ENCODE assay signal across 17 cellular contexts in genomic region chr6:53049389-53049788, GRCh38. TPM values are rescaled to one million over a fixed set of nuclear protein-coding genes. Genes with fewer than 3 reads are reported as not detected.
A peak's percentile ranks its signal among the peaks of the same experiment; 100 is the strongest.
DNase-seq lines count a peak whose midpoint lies in the region; ATAC-seq, FAIRE-seq and TF ChIP-seq lines count a peak whose summit lies in the region.
"Had no signal": no experiment of that assay in that cellular context is flagged by ENCODE, and none has a peak within 500 bp of the region (broad histone marks: within the 10 kb centered on the region; RNA-seq: fewer than 3 reads in every experiment).

No MANE protein-coding gene starts in this region.

- intact Hi-C loops in breast epithelium (cut with DNase I; ENCODE audit: low total_unique reads) (no loop called here), MCF 10A (cut with micrococcal nuclease) (no loop called here), IMR-90 (cut with micrococcal nuclease) (no loop called here), K562 (cut with micrococcal nuclease) (no loop called here), aorta (cut with DNase I) (no loop called here)

- ATAC-seq in IMR-90 (ENCODE audit: low read depth), result no peak
- ATAC-seq in K562, result no peak; the same call in 2 of the 3 replicates
- no peak for ATAC-seq in aorta (ENCODE audit: low FRiP score)

- H2AK9ac ChIP-seq in IMR-90 (replicated peaks; ENCODE audit: low read depth, low read length, poor library complexity), result no peak overlapping the region

- H4K91ac ChIP-seq in IMR-90 (ENCODE audit: insufficient read depth, low read depth, low read length), result no peak overlapping the region

- FAIRE-seq in K562 (lab: Jason Lieb, UNC), result no peak
- FAIRE-seq: A204.1 had no signal

- H3K14ac ChIP-seq in IMR-90 (replicated peaks; ENCODE audit: low read depth, low read length), result no peak overlapping the region; the same call in 1 of the 2 replicates

- POLR2A ChIA-PET in MCF 10A (lab: Yijun Ruan, JAX) (interaction anchor here (1.0 kb wide), 1 partner anchor 54 kb away, joined by 4 read pairs; the partner anchor contains the start of gene GSTA4), IMR-90 (lab: Charles Lee; ENCODE audit: unreplicated experiment) (no interaction called here), K562 (lab: Yijun Ruan, JAX) (interaction anchor here (1.1 kb wide), 1 partner anchor 44 kb away, joined by 4 read pairs; no protein-coding TSS in a partner anchor)

- H3K4me1 Mint-ChIP-seq in MCF 10A (ENCODE audit: insufficient read depth, unreplicated experiment) (peaks cover 21% of the 10 kb centered on the region), neural crest cell (peaks cover 19% of the 10 kb centered on the region)

- H3K36me3 Mint-ChIP-seq in MCF 10A (ENCODE audit: insufficient read depth, unreplicated experiment) (no peaks in the 10 kb centered on the region), neural crest cell (ENCODE audit: low read depth) (peaks cover 13% of the 10 kb centered on the region)

- no peaks in the 10 kb centered on the region for H3K4me1 ChIP-seq in breast epithelium
- H3K4me1 ChIP-seq in IMR-90 (ENCODE audit: control insufficient read depth, insufficient read depth, low read length), result peaks cover 11% of the 10 kb centered on the region
- H3K4me1 ChIP-seq in K562 (replicated peaks in 1 of 2; ENCODE audit: control insufficient read depth in 2 of 2, insufficient read depth in 2 of 2, low read length in 2 of 2), result peaks cover 0 to 12% of the 10 kb centered on the region in 2 experiments; a peak in 2 of 5 replicates
- H3K4me1 ChIP-seq in aorta (ENCODE audit: control insufficient read depth in 1 of 2, insufficient read depth in 2 of 2, low read length in 2 of 2), result no peaks in the 10 kb centered on the region

- no peaks in the 10 kb centered on the region for H3K27me3 ChIP-seq in breast epithelium
- no peaks in the 10 kb centered on the region for H3K27me3 ChIP-seq in IMR-90 (ENCODE audit: control insufficient read depth, insufficient read depth, low read length)
- no peaks in the 10 kb centered on the region for H3K27me3 ChIP-seq in K562 (ENCODE audit: control insufficient read depth in 2 of 2, insufficient read depth in 2 of 2, low read length in 2 of 2)
- no peaks in the 10 kb centered on the region for H3K27me3 ChIP-seq in aorta (ENCODE audit: control insufficient read depth in 1 of 2, insufficient read depth in 2 of 2, low read length in 1 of 2)
- H3K27me3 ChIP-seq: MG63 had no signal

- peaks cover 13 to 46% of the 10 kb centered on the region in 2 experiments; a peak in 3 of 4 replicates for H3K79me1 ChIP-seq in IMR-90 (ENCODE audit: low read depth in 1 of 2, low read length in 2 of 2)

- H3K9ac ChIP-seq in IMR-90 (ENCODE audit: low read depth, low read length) (no peak overlapping the region), K562 (ENCODE audit: insufficient read depth in 1 of 2, low read depth in 2 of 2, low read length in 2 of 2) (no peak overlapping the region)

- H3K4me3 ChIP-seq in breast epithelium, result no peak overlapping the region
- H3K4me3 ChIP-seq in IMR-90 (ENCODE audit: insufficient read depth, low read depth, low read length), result no peak overlapping the region
- no peak overlapping the region for H3K4me3 ChIP-seq in K562
- no peak overlapping the region for H3K4me3 ChIP-seq in aorta (ENCODE audit: low read length in 2 of 2)
- H3K4me3 ChIP-seq: MG63 had no signal

- H4K5ac ChIP-seq in IMR-90 (ENCODE audit: low read depth, low read length), result no peak overlapping the region

- no peak overlapping the region for H2AFZ ChIP-seq in IMR-90 (replicated peaks; ENCODE audit: low read length, poor library complexity)
- no peak overlapping the region for H2AFZ ChIP-seq in K562 (ENCODE audit: low read depth, low read length)

- H3K9me3 ChIP-seq in breast epithelium (peaks cover 0 to 5% of the 10 kb centered on the region in 2 donors), IMR-90 (ENCODE audit: control insufficient read depth, insufficient read depth, low read length) (no peaks in the 10 kb centered on the region), K562 (replicated peaks; ENCODE audit: control insufficient read depth, insufficient read depth, low read depth, low read length) (no peaks in the 10 kb centered on the region), aorta (ENCODE audit: control insufficient read depth, low read length) (no peaks in the 10 kb centered on the region)
- H3K9me3 ChIP-seq: MG63 had no signal

- H3K23ac ChIP-seq in IMR-90 (ENCODE audit: low read depth, low read length), result no peak overlapping the region

- no peaks in the 10 kb centered on the region for H3K27me3 Mint-ChIP-seq in MCF 10A (ENCODE audit: insufficient read depth, unreplicated experiment)
- no peaks in the 10 kb centered on the region for H3K27me3 Mint-ChIP-seq in neural crest cell (ENCODE audit: low read depth)
- H3K27me3 Mint-ChIP-seq: CD4-positive, alpha-beta memory T cell had no signal

- BruUV-seq in MCF 10A (replicated peaks; lab: Mats Ljungman, UMichigan) (no TSS peak), IMR-90 (replicated peaks; lab: Mats Ljungman, UMichigan) (no TSS peak), K562 (replicated peaks; lab: Mats Ljungman, UMichigan) (no TSS peak)

- no peak overlapping the region for H2BK20ac ChIP-seq in IMR-90 (ENCODE audit: low read depth, low read length)

- no peak overlapping the region for H3K56ac ChIP-seq in IMR-90 (ENCODE audit: extremely low read depth, insufficient read depth, low read length)

- H3K9me1 ChIP-seq in IMR-90 (ENCODE audit: insufficient read depth, low read length), result peaks cover 5% of the 10 kb centered on the region
- H3K9me1 ChIP-seq in K562 (ENCODE audit: control insufficient read depth, insufficient read depth, low read length), result no peaks in the 10 kb centered on the region

- H3K79me2 ChIP-seq in K562 (ENCODE audit: control insufficient read depth, insufficient read depth, low read length), result no peaks in the 10 kb centered on the region

- H3K18ac ChIP-seq in IMR-90 (ENCODE audit: low read depth, low read length), result no peak overlapping the region

- H4K20me1 ChIP-seq in IMR-90 (ENCODE audit: insufficient read depth, low read length) (no peaks in the 10 kb centered on the region), K562 (replicated peaks; ENCODE audit: control insufficient read depth, insufficient read depth, low read length) (no peaks in the 10 kb centered on the region)

- H2BK5ac ChIP-seq in IMR-90 (ENCODE audit: low read depth, low read length, poor library complexity, severe bottlenecking), result no peak overlapping the region

- no peak for TF ChIP-seq EP300 in K562 (IDR thresholded peaks at IDR 0.05; ENCODE audit: low read length)

- H3K36me3 ChIP-seq in breast epithelium (no peaks in the 10 kb centered on the region), IMR-90 (ENCODE audit: control insufficient read depth, insufficient read depth, low read length) (peaks cover 2% of the 10 kb centered on the region; the same call in 1 of the 2 replicates), K562 (ENCODE audit: control insufficient read depth, insufficient read depth, low read length) (no peaks in the 10 kb centered on the region), aorta (ENCODE audit: control insufficient read depth in 1 of 2, insufficient read depth in 2 of 2, low read length in 1 of 2) (peaks cover 0 to 1% of the 10 kb centered on the region in 2 donors)

- in situ Hi-C loops in IMR-90 (cut with MboI; ENCODE audit: low sequenced_read_pairs), result no loop called here
- in situ Hi-C loops in K562 (cut with MboI), result no loop called here

- no peak overlapping the region for H3K4me2 ChIP-seq in IMR-90 (ENCODE audit: low read depth, low read length)
- no peak overlapping the region for H3K4me2 ChIP-seq in K562 (ENCODE audit: insufficient read depth, low read length)

- peak overlapping the region; percentile 33; the same call in 1 of the 2 replicates for H3K4ac ChIP-seq in IMR-90 (ENCODE audit: low read depth, low read length)

- H2BK120ac ChIP-seq in IMR-90 (ENCODE audit: low read depth, low read length), result peak overlapping the region; percentile 10; the same call in 1 of the 2 replicates

- dilution Hi-C loops in IMR-90 (cut with HindIII; ENCODE audit: low sequenced_read_pairs, unreplicated experiment), result no loop called here

- no peak overlapping the region for H2AK5ac ChIP-seq in IMR-90 (ENCODE audit: low read depth, low read length)

- peak overlapping the region in 1 of 2 experiments; percentile 20; a peak in 1 of 4 replicates for H4K8ac ChIP-seq in IMR-90 (ENCODE audit: low read depth in 2 of 2, low read length in 2 of 2)

- H2BK15ac ChIP-seq in IMR-90 (ENCODE audit: low read depth, low read length), result 0 out of 3 replicates have a peak overlapping the region, but pooled peaks have one; percentile 44

- DNase-seq in breast epithelium (ENCODE audit: low spot score in 2 of 2), result no peak
- no peak for DNase-seq in MCF 10A (ENCODE audit: unreplicated experiment)
- DNase-seq in IMR-90, result no peak
- DNase-seq in K562 (ENCODE audit: extremely low read depth in 1 of 4, low spot score in 3 of 4), result no peak
- DNase-seq in neural crest cell (ENCODE audit: low read depth, low spot score), result no peak
- DNase-seq in aorta, result no peak
- DNase-seq in OCI-M1 (lab: John Stamatoyannopoulos, UW), result no peak
- DNase-seq in NCI-H524 treated with DMSO at 0.1 percent for 48 hours (lab: John Stamatoyannopoulos, UW), result no peak
- DNase-seq: CD4-positive, alpha-beta memory T cell; GF-D8; KBM-7; MG63; NCI-H1092 treated with DMSO at 0.1 percent for 48 hours; NCI-H187; NCI-H446 treated with DMSO at 0.1 percent for 48 hours had no signal

- TF ChIP-seq CTCF in breast epithelium (IDR thresholded peaks at IDR 0.05) (no peak), MCF 10A (IDR thresholded peaks at IDR 0.05; ENCODE audit: unreplicated experiment) (no peak), IMR-90 (conservative IDR thresholded peaks at IDR 0.05; ENCODE audit: low read depth, low read length) (no peak), K562 (IDR thresholded peaks at IDR 0.05 in 2 of 3, conservative IDR thresholded peaks at IDR 0.05 in 1 of 3; ENCODE audit: insufficient read depth in 2 of 3, low read depth in 1 of 3, low read length in 3 of 3) (no peak), neural crest cell (conservative IDR thresholded peaks at IDR 0.05) (no peak)

- H3K27ac Mint-ChIP-seq in MCF 10A (ENCODE audit: low read depth, unreplicated experiment), result no peak overlapping the region
- H3K27ac Mint-ChIP-seq in neural crest cell (ENCODE audit: unreplicated experiment), result peak overlapping the region; percentile 69

- TF ChIP-seq POLR2A in breast epithelium (IDR thresholded peaks at IDR 0.05) (no peak), IMR-90 (IDR thresholded peaks at IDR 0.05; ENCODE audit: low read depth, low read length) (no peak), K562 (conservative IDR thresholded peaks at IDR 0.05) (no peak)

- H3K27ac ChIP-seq in breast epithelium, result peak overlapping the region; percentile 80 to 85
- H3K27ac ChIP-seq in IMR-90 (ENCODE audit: insufficient read depth, low read length), result no peak overlapping the region
- no peak overlapping the region for H3K27ac ChIP-seq in K562 (ENCODE audit: extremely low read depth, low read depth, low read length)
- H3K27ac ChIP-seq in aorta (ENCODE audit: low read depth in 1 of 2, low read length in 2 of 2), result no peak overlapping the region
- H3K27ac ChIP-seq: RWPE1 had no signal

- TF ChIP-seq RAD21 in IMR-90 (IDR thresholded peaks at IDR 0.05; ENCODE audit: low read length) (no peak), K562 (CRISPR knock-in tag; conservative IDR thresholded peaks at IDR 0.05 in 1 of 2, IDR thresholded peaks at IDR 0.05 in 1 of 2) (no peak)

- H3K4me3 Mint-ChIP-seq in MCF 10A (ENCODE audit: unreplicated experiment) (no peak overlapping the region), neural crest cell (no peak overlapping the region)

- WGBS in IMR-90 (ENCODE audit: extremely low coverage in 2 of 2, insufficient read length in 1 of 2), 2 experiments, result 100% methylated on average over 1 of the region's 1 CpG; no CpG with 5 or more reads in 1 of the 2 experiments
- WGBS in K562 (ENCODE audit: insufficient coverage, low coverage, missing lambda C conversion rate), result 0% methylated on average over 1 of the region's 1 CpG
- WGBS in aorta, 2 donors, result 73 to 82% methylated on average over 1 of the region's 1 CpG

- H3K9me3 Mint-ChIP-seq in MCF 10A (ENCODE audit: unreplicated experiment) (no peaks in the 10 kb centered on the region), neural crest cell (no peaks in the 10 kb centered on the region)

- CTCF ChIA-PET in MCF 10A (lab: Yijun Ruan, JAX) (interaction anchor here (0.7 to 1.1 kb wide), 3 partner anchors 54 to 435 kb away, joined by 3 to 5 read pairs (median 4); partner anchors contain the start of gene GSTA4), IMR-90 (lab: Yijun Ruan, JAX) (interaction anchor here (0.6 kb wide), 1 partner anchor 642 kb away, joined by 3 read pairs; no protein-coding TSS in a partner anchor), K562 (lab: Yijun Ruan, JAX; ENCODE audit: low intra/inter-chr PET ratio) (no interaction called here)

RNA-seq across cellular contexts. Expression of gene CILK1, which starts 12.2 kb away (rescaled TPM):
- 10 to 100 TPM; 15.1 to 27.7 (median 16.6) TPM for total RNA-seq in breast epithelium
- total RNA-seq in MCF 10A (2022), result 4.4 and 5.3 TPM in 2 replicates
- total RNA-seq in IMR-90 (2012; rRNA removed), result 11.1 and 12.8 TPM in 2 replicates
- 8.5 and 9.4 TPM in 2 replicates for polyA plus RNA-seq in IMR-90 (2012; rRNA removed)
- 3.1 and 3.8 TPM in 2 replicates for polyA plus RNA-seq in IMR-90 (2012; cell fraction: cytosol; rRNA removed)
- polyA plus RNA-seq in IMR-90 (2012; cell fraction: nucleus; rRNA removed; ENCODE audit: low replicate concordance), result 2.9 and 10.5 TPM in 2 replicates
- 1.5 and 2.2 TPM in 2 replicates for total RNA-seq in K562 (2011; cell fraction: chromatin; rRNA removed; ENCODE audit: low replicate concordance)
- total RNA-seq in K562 (2011; cell fraction: nucleolus; rRNA removed), result 0.79 and 1.0 TPM in 2 replicates
- total RNA-seq in K562 (2011; cell fraction: nucleoplasm; rRNA removed), result 1.2 and 2.1 TPM in 2 replicates
- 2.0 and 2.9 TPM in 2 replicates for total RNA-seq in K562 (2014; rRNA removed)
- total RNA-seq in K562 (2014; rRNA removed; fragmentation: Illumina TruSeq; extraction: Trizol), result 4.9 and 5.0 TPM in 2 replicates
- total RNA-seq in K562 (2015; rRNA removed; fragmentation: Illumina TruSeq; extraction: Trizol), result 4.3 TPM in 2 replicates
- total RNA-seq in K562 (2021), result 4.4 and 4.5 TPM in 2 replicates
- polyA plus RNA-seq in K562 (2011; rRNA removed), result 4.3 and 4.4 TPM in 2 replicates
- polyA plus RNA-seq in K562 (2011; cell fraction: cytosol; rRNA removed), result 1.7 and 2.8 TPM in 2 replicates
- 1.9 and 2.3 TPM in 2 replicates for polyA plus RNA-seq in K562 (2011; cell fraction: nucleus; rRNA removed)
- 2.0 and 2.8 TPM in 2 replicates for polyA plus RNA-seq in K562 (2012)
- 4.5 and 5.0 TPM in 2 replicates for polyA plus RNA-seq in K562 (2014; fragmentation: Illumina TruSeq; extraction: Trizol)
- 1 to 10 TPM; 1.4 to 1.6 TPM for polyA plus RNA-seq in K562 (2014; fragmentation: Nextera tagmentation; extraction: Ambion mirVana)
- 3.5 and 4.1 TPM in 2 replicates for polyA plus RNA-seq in K562 (2014; rRNA removed)
- polyA minus RNA-seq in K562 (2011; rRNA and poly(A)+ RNA removed), result 4.6 and 5.9 TPM in 2 replicates
- 2.4 and 3.5 TPM in 2 replicates for polyA minus RNA-seq in K562 (2011; cell fraction: cytosol; rRNA and poly(A)+ RNA removed)
- 1.1 and 2.2 TPM in 2 replicates for polyA minus RNA-seq in K562 (2011; cell fraction: nucleus; rRNA and poly(A)+ RNA removed)
- total RNA-seq in neural crest cell, result 15.7 and 16.1 TPM in 2 replicates
- total RNA-seq in aorta, result 10 to 100 TPM; 15.9 to 22.5 TPM
- polyA plus RNA-seq in aorta, result 1 to 10 TPM; 7.2 to 7.5 TPM

RNA-seq across cellular contexts. Expression of gene FBXO9, which starts 15.8 kb away (rescaled TPM):
- total RNA-seq in breast epithelium (10 to 100 TPM; 58.9 to 88.5 (median 68.5) TPM), MCF 10A (2022) (54.4 and 63.6 TPM in 2 replicates), IMR-90 (2012; rRNA removed) (36.1 and 49.6 TPM in 2 replicates), K562 (2014; rRNA removed) (27.6 and 44.5 TPM in 2 replicates), K562 (2014; rRNA removed; fragmentation: Illumina TruSeq; extraction: Trizol) (52.5 and 61.7 TPM in 2 replicates), K562 (2015; rRNA removed; fragmentation: Illumina TruSeq; extraction: Trizol) (49.6 and 52.6 TPM in 2 replicates), K562 (2021) (79.9 and 85.3 TPM in 2 replicates), neural crest cell (48.3 and 62.4 TPM in 2 replicates), aorta (100 to 1,000 TPM in 1 of 2 donors, 10 to 100 TPM in 1; 86.5 to 112 TPM)
- polyA plus RNA-seq in IMR-90 (2012; rRNA removed) (65.9 and 82.8 TPM in 2 replicates), K562 (2011; rRNA removed) (80.2 and 80.9 TPM in 2 replicates), K562 (2014; fragmentation: Illumina TruSeq; extraction: Trizol) (53.6 and 61.7 TPM in 2 replicates), K562 (2014; fragmentation: Nextera tagmentation; extraction: Ambion mirVana) (10 to 100 TPM; 10.1 to 12.6 TPM), K562 (2014; rRNA removed) (48.3 and 51.4 TPM in 2 replicates), aorta (10 to 100 TPM; 44.2 to 62.4 TPM)
- polyA plus RNA-seq in IMR-90 (2012; cell fraction: cytosol; rRNA removed), result 23.1 and 52.3 TPM in 2 replicates
- polyA plus RNA-seq in IMR-90 (2012; cell fraction: nucleus; rRNA removed; ENCODE audit: low replicate concordance), result 85.3 and 198 TPM in 2 replicates
- total RNA-seq in K562 (2011; cell fraction: chromatin; rRNA removed; ENCODE audit: low replicate concordance), result 68.9 and 142 TPM in 2 replicates
- total RNA-seq in K562 (2011; cell fraction: nucleolus; rRNA removed), result 43.7 and 53.2 TPM in 2 replicates
- 78.5 and 91.2 TPM in 2 replicates for total RNA-seq in K562 (2011; cell fraction: nucleoplasm; rRNA removed)
- 53.7 and 90.4 TPM in 2 replicates for polyA plus RNA-seq in K562 (2011; cell fraction: cytosol; rRNA removed)
- polyA plus RNA-seq in K562 (2011; cell fraction: nucleus; rRNA removed), result 177 and 213 TPM in 2 replicates
- 49.3 and 53.3 TPM in 2 replicates for polyA plus RNA-seq in K562 (2012)
- 50.4 and 59.4 TPM in 2 replicates for polyA minus RNA-seq in K562 (2011; rRNA and poly(A)+ RNA removed)
- 24.3 and 26.5 TPM in 2 replicates for polyA minus RNA-seq in K562 (2011; cell fraction: cytosol; rRNA and poly(A)+ RNA removed)
- 41.7 and 73.0 TPM in 2 replicates for polyA minus RNA-seq in K562 (2011; cell fraction: nucleus; rRNA and poly(A)+ RNA removed)

RNA-seq across cellular contexts. Expression of gene GSTA4, which starts 54.3 kb away (rescaled TPM):
- total RNA-seq in breast epithelium (10 to 100 TPM; 19.3 to 25.9 (median 20.6) TPM), MCF 10A (2022) (5.3 and 5.9 TPM in 2 replicates), IMR-90 (2012; rRNA removed) (26.9 and 35.8 TPM in 2 replicates), K562 (2014; rRNA removed) (1.3 and 1.5 TPM in 2 replicates), K562 (2014; rRNA removed; fragmentation: Illumina TruSeq; extraction: Trizol) (1.7 and 2.0 TPM in 2 replicates), K562 (2015; rRNA removed; fragmentation: Illumina TruSeq; extraction: Trizol) (0.98 and 1.7 TPM in 2 replicates), K562 (2021) (0.89 and 1.4 TPM in 2 replicates), neural crest cell (69.1 and 70.7 TPM in 2 replicates), aorta (10 to 100 TPM; 18.8 to 20.3 TPM)
- polyA plus RNA-seq in IMR-90 (2012; rRNA removed) (29.6 and 35.6 TPM in 2 replicates), K562 (2011; rRNA removed) (3.1 and 3.4 TPM in 2 replicates), K562 (2014; fragmentation: Illumina TruSeq; extraction: Trizol) (2.4 and 2.8 TPM in 2 replicates), K562 (2014; fragmentation: Nextera tagmentation; extraction: Ambion mirVana) (1 to 10 TPM; 2.6 to 4.0 TPM), K562 (2014; rRNA removed) (2.0 and 2.6 TPM in 2 replicates), aorta (10 to 100 TPM; 19.7 to 31.9 TPM)
- polyA plus RNA-seq in IMR-90 (2012; cell fraction: cytosol; rRNA removed), result 7.6 and 12.7 TPM in 2 replicates
- 4.2 and 41.9 TPM in 2 replicates for polyA plus RNA-seq in IMR-90 (2012; cell fraction: nucleus; rRNA removed; ENCODE audit: low replicate concordance)
- total RNA-seq in K562 (2011; cell fraction: chromatin; rRNA removed; ENCODE audit: low replicate concordance), result 0.67 and 2.1 TPM in 2 replicates
- 0.17 and 1.1 TPM in 2 replicates for total RNA-seq in K562 (2011; cell fraction: nucleolus; rRNA removed)
- total RNA-seq in K562 (2011; cell fraction: nucleoplasm; rRNA removed), result 2.0 and 3.2 TPM in 2 replicates
- 0.75 and 2.1 TPM in 2 replicates for polyA plus RNA-seq in K562 (2011; cell fraction: cytosol; rRNA removed)
- polyA plus RNA-seq in K562 (2011; cell fraction: nucleus; rRNA removed), result 1.1 and 3.3 TPM in 2 replicates
- 1.6 and 1.8 TPM in 2 replicates for polyA plus RNA-seq in K562 (2012)
- 1.1 and 1.2 TPM in 2 replicates for polyA minus RNA-seq in K562 (2011; rRNA and poly(A)+ RNA removed)
- polyA minus RNA-seq in K562 (2011; cell fraction: cytosol; rRNA and poly(A)+ RNA removed), result 0.76 and 1.0 TPM in 2 replicates
- 0.89 and 0.94 TPM in 2 replicates for polyA minus RNA-seq in K562 (2011; cell fraction: nucleus; rRNA and poly(A)+ RNA removed)
- total RNA-seq: CD4-positive, alpha-beta memory T cell had no signal

Comparison
In these comparisons a context has a peak if more than half of its experiments do, and no peak if none do; other contexts are left out.
1. H3K27ac ChIP-seq: peak in breast epithelium (2 of 2); none in IMR-90 (single experiment), K562 (single experiment) and aorta (0 of 2).